Comparison of ENCODE assay signal across 36 cellular contexts in genomic region chr4:171759274-171759673, GRCh38. TPM values are rescaled to one million over a fixed set of nuclear protein-coding genes. Genes with fewer than 3 reads are reported as not detected.
"Had no signal": no experiment of that assay in that cellular context is flagged by ENCODE, and none has a peak within 500 bp of the region (broad histone marks: within the 10 kb centered on the region; RNA-seq: fewer than 3 reads in every experiment).

No MANE protein-coding gene starts in this region.

- H3K36me3 ChIP-seq: ascending aorta, breast epithelium, cardiac muscle cell, colonic mucosa, esophagus squamous epithelium, gastroesophageal sphincter, heart right ventricle had no signal

- H3K27ac ChIP-seq: ascending aorta, breast epithelium, cardiac muscle cell, colonic mucosa, epithelial cell of prostate, esophagus squamous epithelium, gastroesophageal sphincter, heart right ventricle had no signal

- H3K27me3 ChIP-seq: ascending aorta, breast epithelium, cardiac muscle cell, colonic mucosa, esophagus squamous epithelium, gastroesophageal sphincter, heart right ventricle had no signal

- ATAC-seq: activated CD4-positive, alpha-beta T cell treated with anti-CD3 and anti-CD28 coated beads for 36 hours; activated CD8-positive, alpha-beta memory T cell treated with anti-CD3 and anti-CD28 coated beads, Interleukin-2, amount 10 ng/mL, durations not matched to agents 7 days and 5 days; activated CD8-positive, alpha-beta T cell treated with anti-CD3 and anti-CD28 coated beads, Interleukin-2, amount 10 ng/mL, durations not matched to agents 7 days and 5 days; activated naive CD4-positive, alpha-beta T cell treated with anti-CD3 and anti-CD28 coated beads, Interleukin-2, amount 50 U/mL, for 72 hours; gastroesophageal sphincter; heart right ventricle had no signal

- H3K9me3 ChIP-seq: ascending aorta, breast epithelium, colonic mucosa had no signal

- H3K4me3 ChIP-seq: ascending aorta, breast epithelium, cardiac muscle cell, colonic mucosa, esophagus squamous epithelium, gastroesophageal sphincter, heart right ventricle had no signal

- H3K4me1 ChIP-seq: ascending aorta, breast epithelium, colonic mucosa, esophagus squamous epithelium, gastroesophageal sphincter, heart right ventricle had no signal

- DNase-seq: activated CD4-positive, alpha-beta memory T cell treated with anti-CD3 and anti-CD28 coated beads for 36 hours; activated CD4-positive, alpha-beta T cell treated with anti-CD3 and anti-CD28 coated beads for 36 hours; activated CD4-positive, alpha-beta T cell treated with anti-CD3 and anti-CD28 coated beads, Interleukin-2, amount 10 ng/mL, durations not matched to agents 24 days and 14 days; activated CD4-positive, CD25-positive, alpha-beta regulatory T cell; activated CD4-positive, CD25-positive, alpha-beta regulatory T cell treated with anti-CD3 and anti-CD28 coated beads, Interleukin-2, amount 50 U/mL, for 72 hours; activated CD8-positive, alpha-beta memory T cell treated with anti-CD3 and anti-CD28 coated beads, Interleukin-2, amount 10 ng/mL, durations not matched to agents 7 days and 5 days; activated CD8-positive, alpha-beta memory T cell treated with anti-CD3 and anti-CD28 coated beads, Interleukin-2, amount 50 U/mL, for 4 hours; activated CD8-positive, alpha-beta T cell treated with anti-CD3 and anti-CD28 coated beads, Interleukin-2, amount 10 ng/mL, durations not matched to agents 7 days and 5 days; activated gamma-delta T cell; activated naive CD4-positive, alpha-beta T cell; activated naive CD4-positive, alpha-beta T cell treated with anti-CD3 and anti-CD28 coated beads, Interleukin-2, amount 10 ng/mL, durations not matched to agents 7 days and 5 days; activated naive CD8-positive, alpha-beta T cell treated with anti-CD3 and anti-CD28 coated beads, Interleukin-2, amount 10 ng/mL, durations not matched to agents 7 days and 5 days; activated T-cell treated with anti-CD3 and anti-CD28 coated beads, Interleukin-2, amount 50 U/mL, for 1 hour; activated T-cell treated with anti-CD3 and anti-CD28 coated beads, Interleukin-2, amount 50 U/mL, for 48 hours; central memory CD4-positive, alpha-beta T cell; cerebellar nuclear complex; colonic mucosa; effector CD8-positive, alpha-beta T cell; esophagus squamous epithelium; foreskin melanocyte; heart right ventricle; T-helper 2 cell had no signal

RNA-seq across cellular contexts. Expression of gene GALNTL6, which starts 53.9 kb away (rescaled TPM):
- total RNA-seq: activated CD4-positive, alpha-beta memory T cell treated with anti-CD3 and anti-CD28 coated beads for 36 hours; activated CD4-positive, alpha-beta T cell treated with anti-CD3 and anti-CD28 coated beads for 36 hours; activated CD4-positive, alpha-beta T cell treated with anti-CD3 and anti-CD28 coated beads, Interleukin-2, amount 10 ng/mL, durations not matched to agents 24 days and 14 days; activated CD8-positive, alpha-beta memory T cell treated with anti-CD3 and anti-CD28 coated beads for 36 hours; activated CD8-positive, alpha-beta memory T cell treated with anti-CD3 and anti-CD28 coated beads, Interleukin-2, amount 10 ng/mL, durations not matched to agents 7 days and 5 days; activated CD8-positive, alpha-beta T cell treated with anti-CD3 and anti-CD28 coated beads, Interleukin-2, amount 10 ng/mL, durations not matched to agents 7 days and 5 days; activated naive CD4-positive, alpha-beta T cell treated with anti-CD3 and anti-CD28 coated beads, Interleukin-2, amount 50 U/mL, for 72 hours; activated naive CD8-positive, alpha-beta T cell treated with anti-CD3 and anti-CD28 coated beads, Interleukin-2, amount 10 ng/mL, durations not matched to agents 7 days and 5 days; activated T-helper 1 cell treated with anti-CD3 and anti-CD28 coated beads, Interleukin-12 subunit alpha, Interleukin-12 subunit beta, Interleukin-2, Interleukin-4 antibody, amounts not matched to agents 30 ng/mL and 10 ng/mL and 1 ng/mL, durations not matched to agents 14 hours and 24 hours and 36 hours; activated T-helper 2 cell treated with anti-CD3 and anti-CD28 coated beads, Interferon-gamma antibody, Interleukin-2, Interleukin-4, amounts not matched to agents 10 μg/mL and 5 μg/mL and 100 μg/mL, durations not matched to agents 14 hours and 24 hours and 36 hours; ascending aorta; cardiac muscle cell; dermis microvascular lymphatic vessel endothelial cell; endothelial cell of umbilical vein; fibroblast of lung; fibroblast of villous mesenchyme; gastroesophageal sphincter had no signal
- polyA plus RNA-seq: cardiac muscle cell, endothelial cell of umbilical vein, esophagus, fibroblast of lung had no signal
